In the genomic region with DNA sequence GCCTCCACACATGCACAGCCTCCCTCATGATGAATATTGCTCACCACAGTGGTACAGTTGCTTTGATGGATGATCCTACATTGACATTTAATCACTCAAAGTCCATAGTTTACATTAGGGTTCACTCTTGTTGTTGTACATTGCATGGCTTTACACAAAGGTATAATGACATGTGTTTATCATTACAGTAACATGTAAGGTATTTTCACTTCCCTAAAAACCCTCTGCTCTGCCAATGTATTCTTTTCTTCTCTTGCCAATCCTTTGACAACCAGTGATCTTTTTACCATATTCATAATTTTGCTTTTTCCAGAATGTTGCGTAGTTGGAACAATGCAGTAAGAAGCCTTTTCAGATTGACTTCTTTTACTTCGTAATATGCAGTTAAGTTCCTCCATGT, we compare ENCODE assay signal across 34 cellular contexts.
"Had no signal": no experiment of that assay in that cellular context is flagged by ENCODE, and none has a peak within 500 bp of the region (broad histone marks: within the 10 kb centered on the region; RNA-seq: fewer than 3 reads in every experiment).

No MANE protein-coding gene starts in this region.

- DNase-seq: activated B cell treated with CpG ODN at 0.5 μM for 24 hours; activated CD4-positive, alpha-beta memory T cell treated with anti-CD3 and anti-CD28 coated beads for 36 hours; activated CD4-positive, alpha-beta T cell treated with anti-CD3 and anti-CD28 coated beads for 4 hours; activated CD4-positive, alpha-beta T cell treated with anti-CD3 and anti-CD28 coated beads, Interleukin-2, amount 10 ng/mL, durations not matched to agents 24 days and 14 days; activated CD4-positive, alpha-beta T cell treated with anti-CD3 and anti-CD28 coated beads, Interleukin-2, amount 50 U/mL, for 1 hour; activated CD4-positive, alpha-beta T cell treated with anti-CD3 and anti-CD28 coated beads, Interleukin-2, amount 50 U/mL, for 4 hours; activated CD4-positive, CD25-positive, alpha-beta regulatory T cell treated with anti-CD3 and anti-CD28 coated beads, Interleukin-2, amount 50 U/mL, for 72 hours; activated CD8-positive, alpha-beta memory T cell treated with anti-CD3 and anti-CD28 coated beads, Interleukin-2, amount 50 U/mL, for 4 hours; activated CD8-positive, alpha-beta T cell treated with anti-CD3 and anti-CD28 coated beads for 36 hours; activated effector memory CD4-positive, alpha-beta T cell treated with Interleukin-2 at 50 U/mL for 16 hours; activated gamma-delta T cell; activated naive CD4-positive, alpha-beta T cell treated with anti-CD3 and anti-CD28 coated beads, Interleukin-2, amount 10 ng/mL, durations not matched to agents 7 days and 5 days; activated naive CD4-positive, alpha-beta T cell treated with Interleukin-2 at 50 U/mL for 16 hours; activated naive CD8-positive, alpha-beta T cell treated with anti-CD3 and anti-CD28 coated beads, Interleukin-2, amount 10 ng/mL, durations not matched to agents 7 days and 5 days; activated naive CD8-positive, alpha-beta T cell treated with anti-CD3 and anti-CD28 coated beads, Interleukin-2, amount 50 U/mL, for 24 hours; activated T-cell treated with anti-CD3 and anti-CD28 coated beads, Interleukin-2, amount 50 U/mL, for 24 hours; activated T-cell treated with anti-CD3 and anti-CD28 coated beads, Interleukin-2, amount 50 U/mL, for 48 hours; amygdala; anterior cingulate cortex; caudate nucleus; cerebellar nuclear complex; T-helper 1 cell; T-helper 2 cell; T-helper 9 cell had no signal

- H3K27ac ChIP-seq: ascending aorta, cardiac muscle cell, VCaP had no signal

- H3K36me3 Mint-ChIP-seq: activated CD4-positive, alpha-beta memory T cell treated with anti-CD3 and anti-CD28 coated beads for 36 hours; activated naive CD4-positive, alpha-beta T cell treated with anti-CD3 and anti-CD28 coated beads, Interleukin-2, amount 10 ng/mL, durations not matched to agents 7 days and 5 days; activated naive CD4-positive, alpha-beta T cell treated with anti-CD3 and anti-CD28 coated beads, Interleukin-2, amount 50 U/mL, for 24 hours; activated naive CD8-positive, alpha-beta T cell; activated naive CD8-positive, alpha-beta T cell treated with anti-CD3 and anti-CD28 coated beads, Interleukin-2, amount 10 ng/mL, durations not matched to agents 7 days and 5 days; brain had no signal

- H3K4me3 Mint-ChIP-seq: activated B cell treated with CpG ODN at 0.5 μM for 24 hours; activated CD4-positive, alpha-beta memory T cell treated with anti-CD3 and anti-CD28 coated beads for 36 hours; activated CD4-positive, alpha-beta T cell treated with anti-CD3 and anti-CD28 coated beads, Interleukin-2, amount 10 ng/mL, durations not matched to agents 24 days and 14 days; activated CD8-positive, alpha-beta T cell treated with anti-CD3 and anti-CD28 coated beads for 36 hours; activated naive CD4-positive, alpha-beta T cell treated with anti-CD3 and anti-CD28 coated beads, Interleukin-2, amount 10 ng/mL, durations not matched to agents 7 days and 5 days; activated naive CD4-positive, alpha-beta T cell treated with anti-CD3 and anti-CD28 coated beads, Interleukin-2, amount 50 U/mL, for 24 hours; activated naive CD8-positive, alpha-beta T cell; activated naive CD8-positive, alpha-beta T cell treated with anti-CD3 and anti-CD28 coated beads, Interleukin-2, amount 10 ng/mL, durations not matched to agents 7 days and 5 days; activated naive CD8-positive, alpha-beta T cell treated with anti-CD3 and anti-CD28 coated beads, Interleukin-2, amount 50 U/mL, for 24 hours; activated T-cell treated with anti-CD3 and anti-CD28 coated beads, Interleukin-2, amount 50 U/mL, for 24 hours; brain; central memory CD8-positive, alpha-beta T cell; T-helper 1 cell treated with Interleukin-12 subunit alpha and Interleukin-12 subunit beta and Interleukin-4 antibody, amounts not matched to agents 30 μg/mL and 1 μg/mL, for 36 hours; T-helper 2 cell treated with Interferon-gamma antibody and Interleukin-4, amounts not matched to agents 5 μg/mL and 100 μg/mL, for 36 hours had no signal

- H3K36me3 ChIP-seq: ascending aorta, cardiac muscle cell had no signal

- H3K9me3 ChIP-seq: ascending aorta had no signal

- H3K27me3 ChIP-seq: ascending aorta, cardiac muscle cell had no signal

- H3K4me3 ChIP-seq: ascending aorta, cardiac muscle cell had no signal

- ATAC-seq: activated CD8-positive, alpha-beta T cell treated with anti-CD3 and anti-CD28 coated beads for 36 hours; activated naive CD8-positive, alpha-beta T cell treated with anti-CD3 and anti-CD28 coated beads, Interleukin-2, amount 50 U/mL, for 24 hours had no signal

- H3K4me1 Mint-ChIP-seq: activated CD4-positive, alpha-beta T cell treated with anti-CD3 and anti-CD28 coated beads, Interleukin-2, amount 10 ng/mL, durations not matched to agents 24 days and 14 days; activated naive CD4-positive, alpha-beta T cell treated with anti-CD3 and anti-CD28 coated beads, Interleukin-2, amount 10 ng/mL, durations not matched to agents 7 days and 5 days; activated naive CD4-positive, alpha-beta T cell treated with anti-CD3 and anti-CD28 coated beads, Interleukin-2, amount 50 U/mL, for 24 hours; activated naive CD8-positive, alpha-beta T cell treated with anti-CD3 and anti-CD28 coated beads, Interleukin-2, amount 10 ng/mL, durations not matched to agents 7 days and 5 days; activated naive CD8-positive, alpha-beta T cell treated with anti-CD3 and anti-CD28 coated beads, Interleukin-2, amount 50 U/mL, for 24 hours; brain; central memory CD8-positive, alpha-beta T cell had no signal

- H3K27me3 Mint-ChIP-seq: activated B cell treated with CpG ODN at 0.5 μM for 24 hours; activated CD4-positive, alpha-beta memory T cell treated with anti-CD3 and anti-CD28 coated beads for 36 hours; activated CD4-positive, alpha-beta T cell treated with anti-CD3 and anti-CD28 coated beads, Interleukin-2, amount 10 ng/mL, durations not matched to agents 24 days and 14 days; activated CD8-positive, alpha-beta T cell treated with anti-CD3 and anti-CD28 coated beads for 36 hours; activated naive CD4-positive, alpha-beta T cell treated with anti-CD3 and anti-CD28 coated beads, Interleukin-2, amount 10 ng/mL, durations not matched to agents 7 days and 5 days; activated naive CD4-positive, alpha-beta T cell treated with anti-CD3 and anti-CD28 coated beads, Interleukin-2, amount 50 U/mL, for 24 hours; activated naive CD8-positive, alpha-beta T cell; activated naive CD8-positive, alpha-beta T cell treated with anti-CD3 and anti-CD28 coated beads, Interleukin-2, amount 10 ng/mL, durations not matched to agents 7 days and 5 days; activated naive CD8-positive, alpha-beta T cell treated with anti-CD3 and anti-CD28 coated beads, Interleukin-2, amount 50 U/mL, for 24 hours; activated T-cell treated with anti-CD3 and anti-CD28 coated beads, Interleukin-2, amount 50 U/mL, for 24 hours; central memory CD8-positive, alpha-beta T cell had no signal

- H3K27ac Mint-ChIP-seq: activated B cell treated with CpG ODN at 0.5 μM for 24 hours; activated CD4-positive, alpha-beta memory T cell treated with anti-CD3 and anti-CD28 coated beads for 36 hours; activated CD4-positive, alpha-beta T cell treated with anti-CD3 and anti-CD28 coated beads, Interleukin-2, amount 10 ng/mL, durations not matched to agents 24 days and 14 days; activated CD8-positive, alpha-beta T cell treated with anti-CD3 and anti-CD28 coated beads for 36 hours; activated naive CD4-positive, alpha-beta T cell treated with anti-CD3 and anti-CD28 coated beads, Interleukin-2, amount 10 ng/mL, durations not matched to agents 7 days and 5 days; activated naive CD4-positive, alpha-beta T cell treated with anti-CD3 and anti-CD28 coated beads, Interleukin-2, amount 50 U/mL, for 24 hours; activated naive CD8-positive, alpha-beta T cell; activated naive CD8-positive, alpha-beta T cell treated with anti-CD3 and anti-CD28 coated beads, Interleukin-2, amount 10 ng/mL, durations not matched to agents 7 days and 5 days; activated naive CD8-positive, alpha-beta T cell treated with anti-CD3 and anti-CD28 coated beads, Interleukin-2, amount 50 U/mL, for 24 hours; activated T-cell treated with anti-CD3 and anti-CD28 coated beads, Interleukin-2, amount 50 U/mL, for 24 hours; activated T-helper 2 cell treated with anti-CD3 and anti-CD28 coated beads, Interferon-gamma antibody, Interleukin-2, Interleukin-4, amounts not matched to agents 10 μg/mL and 5 μg/mL and 100 μg/mL, durations not matched to agents 14 hours and 24 hours and 36 hours; brain; T-helper 1 cell treated with Interleukin-12 subunit alpha and Interleukin-12 subunit beta and Interleukin-4 antibody, amounts not matched to agents 30 μg/mL and 1 μg/mL, for 36 hours; T-helper 2 cell treated with Interferon-gamma antibody and Interleukin-4, amounts not matched to agents 5 μg/mL and 100 μg/mL, for 36 hours had no signal

- H3K9me3 Mint-ChIP-seq: activated B cell treated with CpG ODN at 0.5 μM for 24 hours, brain had no signal
